ENCODE assay signal across 9 cellular contexts in genomic region chr3:20400281-20400680, GRCh38.
"Had no signal": no experiment of that assay in that cellular context is flagged by ENCODE, and none has a peak within 500 bp of the region (broad histone marks: within the 10 kb centered on the region; RNA-seq: fewer than 3 reads in every experiment).

No MANE protein-coding gene starts in this region.

- H3K36me3 ChIP-seq: HAP-1 had no signal

- H3K4me1 ChIP-seq: HAP-1 had no signal

- H3K9me3 ChIP-seq: HAP-1 had no signal

- H3K4me3 ChIP-seq: GM23248, GM23338, HAP-1 had no signal

- DNase-seq: GM23248, GOT3, H7, H9, HCEC 1CT, HFFc6 had no signal

- H3K27ac ChIP-seq: GM23248 had no signal

- ATAC-seq: GM23338, HCT116 had no signal
